13 cellular contexts compared by ENCODE assay signal in genomic region chr16:23754594-23755483, GRCh38. TPM values are rescaled to one million over a fixed set of nuclear protein-coding genes. Genes with fewer than 3 reads are reported as not detected.
DNase-seq lines count a peak whose midpoint lies in the region; ATAC-seq and TF ChIP-seq lines count a peak whose summit lies in the region.
"Had no signal": no experiment of that assay in that cellular context is flagged by ENCODE, and none has a peak within 500 bp of the region (broad histone marks: within the 10 kb centered on the region; RNA-seq: fewer than 3 reads in every experiment).

TSS of gene CHP2 (plus strand) at chr16:23755026. CDS start at chr16:23755050, 24 bp downstream.

- no peaks in the 10 kb centered on the region for H3K36me3 ChIP-seq in sigmoid colon
- no peaks in the 10 kb centered on the region for H3K36me3 ChIP-seq in effector memory CD4-positive, alpha-beta T cell (ENCODE audit: control insufficient read depth, insufficient read depth, low read length)

- no peak for TF ChIP-seq POLR2A in sigmoid colon (IDR thresholded peaks at IDR 0.05)

- no peak for ATAC-seq in activated B cell treated with CpG ODN at 0.5 μM for 24 hours (ENCODE audit: low read depth)
- ATAC-seq in HG02798 (IDR thresholded peaks at IDR 0.05; ENCODE audit: poor library complexity, unreplicated experiment) = no peak
- no peak for ATAC-seq in GM19035 (IDR thresholded peaks at IDR 0.05; ENCODE audit: unreplicated experiment)
- ATAC-seq in HG02885 (IDR thresholded peaks at IDR 0.05; ENCODE audit: poor library complexity, unreplicated experiment) = no peak
- ATAC-seq: activated T-helper 17 cell treated with anti-CD3 and anti-CD28 coated beads, Interleukin-2, amount 50 U/mL, for 72 hours had no signal

- no peaks in the 10 kb centered on the region for H3K9me3 Mint-ChIP-seq in activated B cell treated with CpG ODN at 0.5 μM for 24 hours
- H3K9me3 Mint-ChIP-seq: activated T-helper 17 cell treated with anti-CD3 and anti-CD28 coated beads, Interleukin-2, amount 50 U/mL, for 72 hours; T-helper 2 cell treated with Interferon-gamma antibody and Interleukin-4, amounts not matched to agents 5 μg/mL and 100 μg/mL, for 36 hours had no signal

- in situ Hi-C loops in GM13977 (cut with MboI; ENCODE audit: low pct_unique_long_range_greater_than_20kb, low sequenced_read_pairs, unreplicated experiment) = no loop called here

- TF ChIP-seq EP300 in sigmoid colon (IDR thresholded peaks at IDR 0.05) = no peak

- no peaks in the 10 kb centered on the region for H3K9me3 ChIP-seq in sigmoid colon
- no peaks in the 10 kb centered on the region for H3K9me3 ChIP-seq in effector memory CD4-positive, alpha-beta T cell (ENCODE audit: control insufficient read depth, low read length)

- POLR2A ChIA-PET in activated B cell treated with CpG ODN at 0.5 μM for 24 hours (lab: Charles Lee) = no interaction called here

- H3K27me3 ChIP-seq in sigmoid colon = peaks cover 18 to 43% (median 26%) of the 10 kb centered on the region in 3 donors
- peaks cover 24% of the 10 kb centered on the region for H3K27me3 ChIP-seq in effector memory CD4-positive, alpha-beta T cell (replicated peaks; ENCODE audit: control insufficient read depth, insufficient read depth, low read length, poor library complexity, severe bottlenecking)

- peak within 1 kb of the TSS; percentile 26 for H3K4me3 Mint-ChIP-seq in activated B cell treated with CpG ODN at 0.5 μM for 24 hours
- H3K4me3 Mint-ChIP-seq: activated T-helper 17 cell treated with anti-CD3 and anti-CD28 coated beads, Interleukin-2, amount 50 U/mL, for 72 hours; T-helper 2 cell treated with Interferon-gamma antibody and Interleukin-4, amounts not matched to agents 5 μg/mL and 100 μg/mL, for 36 hours had no signal

- H3K27ac ChIP-seq in sigmoid colon = no peak within 1 kb of the TSS
- H3K27ac ChIP-seq in effector memory CD4-positive, alpha-beta T cell (ENCODE audit: insufficient read depth, low read length, poor library complexity, severe bottlenecking) = no peak within 1 kb of the TSS
- H3K27ac ChIP-seq: epithelial cell of prostate had no signal

- CTCF ChIA-PET in activated B cell treated with CpG ODN at 0.5 μM for 24 hours (lab: Charles Lee) = no interaction called here

- TF ChIP-seq CTCF in GM13977 (IDR thresholded peaks at IDR 0.05; ENCODE audit: extremely low read depth, insufficient read depth, missing control alignments) = no peak
- no peak for TF ChIP-seq CTCF in activated B cell treated with CpG ODN at 0.5 μM for 24 hours (IDR thresholded peaks at IDR 0.05)
- no peak for TF ChIP-seq CTCF in sigmoid colon (IDR thresholded peaks at IDR 0.05)

- H3K4me1 ChIP-seq in sigmoid colon = peaks cover 0 to 15% (median 9%) of the 10 kb centered on the region in 4 donors
- H3K4me1 ChIP-seq in effector memory CD4-positive, alpha-beta T cell (ENCODE audit: control insufficient read depth, insufficient read depth, low read length, poor library complexity, severe bottlenecking) = peaks cover 5% of the 10 kb centered on the region

- peak; percentile 27 for DNase-seq in GM13977 (ENCODE audit: low spot score)
- peak; percentile 21 for DNase-seq in activated B cell treated with CpG ODN at 0.5 μM for 24 hours
- DNase-seq in sigmoid colon = no peak
- no peak for DNase-seq in effector memory CD4-positive, alpha-beta T cell
- DNase-seq: NCI-H2029 had no signal

- H3K4me1 Mint-ChIP-seq in activated B cell treated with CpG ODN at 0.5 μM for 24 hours = peaks cover 10% of the 10 kb centered on the region
- H3K4me1 Mint-ChIP-seq: activated T-helper 17 cell treated with anti-CD3 and anti-CD28 coated beads, Interleukin-2, amount 50 U/mL, for 72 hours; nephron had no signal

- H3K27me3 Mint-ChIP-seq in activated B cell treated with CpG ODN at 0.5 μM for 24 hours = peaks cover 49% of the 10 kb centered on the region

- intact Hi-C loops in activated B cell treated with CpG ODN at 0.5 μM for 24 hours (cut with micrococcal nuclease) = no loop called here
- intact Hi-C loops in sigmoid colon (cut with DNase I) = no loop called here

- peak within 1 kb of the TSS; percentile 1 for H3K4me3 ChIP-seq in iPS-11a (ENCODE audit: low read depth, low read length)
- peak within 1 kb of the TSS; percentile 14 to 37 (median 30) for H3K4me3 ChIP-seq in sigmoid colon
- no peak within 1 kb of the TSS for H3K4me3 ChIP-seq in effector memory CD4-positive, alpha-beta T cell (ENCODE audit: insufficient read depth, low read depth, low read length, poor library complexity, severe bottlenecking)

- H3K27ac Mint-ChIP-seq in activated B cell treated with CpG ODN at 0.5 μM for 24 hours = no peak within 1 kb of the TSS
- H3K27ac Mint-ChIP-seq: activated T-helper 17 cell treated with anti-CD3 and anti-CD28 coated beads, Interleukin-2, amount 50 U/mL, for 72 hours; nephron; T-helper 2 cell treated with Interferon-gamma antibody and Interleukin-4, amounts not matched to agents 5 μg/mL and 100 μg/mL, for 36 hours had no signal

- no peaks in the 10 kb centered on the region for H3K36me3 Mint-ChIP-seq in activated B cell treated with CpG ODN at 0.5 μM for 24 hours (ENCODE audit: low read depth)

- 2 to 5% methylated on average over 80 of the region's 80 CpGs for WGBS in sigmoid colon, 2 donors

RNA-seq across cellular contexts. Expression of gene CHP2, which starts in this region (rescaled TPM):
- total RNA-seq in activated B cell treated with CpG ODN at 0.5 μM for 24 hours (not detected in 2 replicates), sigmoid colon (under 1 TPM in 1 of 4 donors, not detected in 3; 0.28 TPM)
- 100 to 1,000 TPM in 2 of 3 donors, 10 to 100 TPM in 1; 57.9 to 385 (median 289) TPM for polyA plus RNA-seq in sigmoid colon
- total RNA-seq: activated T-helper 17 cell treated with anti-CD3 and anti-CD28 coated beads, Interleukin-2, amount 50 U/mL, for 72 hours had no signal

Comparison
In these comparisons a context has a peak if more than half of its experiments do, and no peak if none do; other contexts are left out.
1. Peak in DNase-seq in activated B cell treated with CpG ODN at 0.5 μM for 24 hours; RNA of the gene not detected or under 1 TPM.